ENCODE assay signal across 1 cellular context in genomic region chr16:85136705-85137322, GRCh38.
TF ChIP-seq lines count a peak whose summit lies in the region.

No MANE protein-coding gene starts in this region.

TF ChIP-seq in HepG2, 621 proteins besides CTCF, POLR2A, EP300 and RAD21 (continued from another document and continues in another):
- peak; percentile 57; the same call in 1 of the 2 replicates for TF ChIP-seq ATF2 (CRISPR knock-in tag; IDR thresholded peaks at IDR 0.05)
- no peak for TF ChIP-seq FOXA1 (IDR thresholded peaks at IDR 0.05)
- 0 out of 2 replicates have a peak, but pooled peaks have one; percentile 5 for TF ChIP-seq FOXA1 (CRISPR knock-in tag; IDR thresholded peaks at IDR 0.05)
- TF ChIP-seq USF2 (IDR thresholded peaks at IDR 0.05; ENCODE audit: low read depth, low read length): peak; percentile 98
- peak; percentile 98; the same call in 1 of the 2 replicates for TF ChIP-seq USF2 (CRISPR knock-in tag; IDR thresholded peaks at IDR 0.05; ENCODE audit: borderline replicate concordance)
- TF ChIP-seq E2F2 (CRISPR knock-in tag; IDR thresholded peaks at IDR 0.05; ENCODE audit: borderline replicate concordance): 0 out of 2 replicates have a peak, but pooled peaks have one; percentile 49
- TF ChIP-seq BATF2 (CRISPR knock-in tag; IDR thresholded peaks at IDR 0.05): 0 out of 2 replicates have a peak, but pooled peaks have one; percentile 65
- no peak for TF ChIP-seq EHMT2 (IDR thresholded peaks at IDR 0.05; ENCODE audit: borderline replicate concordance, low read depth, low read length)
- TF ChIP-seq MBNL3 (CRISPR knock-in tag; conservative IDR thresholded peaks at IDR 0.05): no peak; the same call in 1 of the 2 replicates
- TF ChIP-seq PREB (CRISPR knock-in tag; IDR thresholded peaks at IDR 0.05): no peak
- peak; percentile 73 for TF ChIP-seq SAFB2 (CRISPR knock-in tag; IDR thresholded peaks at IDR 0.05; ENCODE audit: borderline replicate concordance, low read depth)
- TF ChIP-seq NFE2L1 (CRISPR knock-in tag; IDR thresholded peaks at IDR 0.05; ENCODE audit: borderline replicate concordance): no peak
- TF ChIP-seq DMTF1 (CRISPR knock-in tag; IDR thresholded peaks at IDR 0.05): 0 out of 2 replicates have a peak, but pooled peaks have one; percentile 54
- TF ChIP-seq ZFP41 (CRISPR knock-in tag; IDR thresholded peaks at IDR 0.05; ENCODE audit: borderline replicate concordance): no peak
- TF ChIP-seq PAWR (CRISPR knock-in tag; IDR thresholded peaks at IDR 0.05; ENCODE audit: borderline replicate concordance): no peak
- peak; percentile 52 for TF ChIP-seq AGO2 (optimal IDR thresholded peaks at IDR 0.05; ENCODE audit: low read depth, low read length)
- peak; percentile 97 for TF ChIP-seq NFYC (CRISPR knock-in tag; IDR thresholded peaks at IDR 0.05)
- no peak for TF ChIP-seq DDIT3 (CRISPR knock-in tag; IDR thresholded peaks at IDR 0.05)
- TF ChIP-seq HOXA7 (CRISPR knock-in tag; IDR thresholded peaks at IDR 0.05): no peak
- TF ChIP-seq NCOA1 (CRISPR knock-in tag; IDR thresholded peaks at IDR 0.05): 0 out of 2 replicates have a peak, but pooled peaks have one; percentile 6
- TF ChIP-seq ZNF484 (CRISPR knock-in tag; IDR thresholded peaks at IDR 0.05; ENCODE audit: borderline replicate concordance, low read depth): no peak
- no peak for TF ChIP-seq SMARCC2 (IDR thresholded peaks at IDR 0.05)
- TF ChIP-seq ZNF256 (CRISPR knock-in tag; conservative IDR thresholded peaks at IDR 0.05): peak; percentile 92; the same call in 1 of the 2 replicates
- TF ChIP-seq ZBTB20 (CRISPR knock-in tag; IDR thresholded peaks at IDR 0.05; ENCODE audit: borderline replicate concordance, low read depth): 0 out of 2 replicates have a peak, but pooled peaks have one; percentile 46
- no peak for TF ChIP-seq ZNF18 (CRISPR knock-in tag; IDR thresholded peaks at IDR 0.05; ENCODE audit: insufficient replicate concordance)
- no peak for TF ChIP-seq ZUFSP (CRISPR knock-in tag; IDR thresholded peaks at IDR 0.05; ENCODE audit: borderline replicate concordance)
- TF ChIP-seq CEBPG (CRISPR knock-in tag; IDR thresholded peaks at IDR 0.05): no peak; the same call in 1 of the 2 replicates
- 0 out of 2 replicates have a peak, but pooled peaks have one; percentile 35 for TF ChIP-seq CREB3 (CRISPR knock-in tag; IDR thresholded peaks at IDR 0.05)
- TF ChIP-seq ZNF709 (CRISPR knock-in tag; IDR thresholded peaks at IDR 0.05): peak; percentile 57; the same call in 1 of the 2 replicates
- no peak for TF ChIP-seq ZNF644 (CRISPR knock-in tag; IDR thresholded peaks at IDR 0.05; ENCODE audit: low read depth)
- TF ChIP-seq ERF (CRISPR knock-in tag; IDR thresholded peaks at IDR 0.05): no peak
- TF ChIP-seq KDM3A (CRISPR knock-in tag; IDR thresholded peaks at IDR 0.05; ENCODE audit: low read depth): 0 out of 2 replicates have a peak, but pooled peaks have one; percentile 24
- TF ChIP-seq EED (CRISPR knock-in tag; IDR thresholded peaks at IDR 0.05): peak; percentile 38
- peak; percentile 63; the same call in 1 of the 2 replicates for TF ChIP-seq KLF9 (CRISPR knock-in tag; IDR thresholded peaks at IDR 0.05; ENCODE audit: low read depth)
- peak; percentile 92; the same call in 1 of the 2 replicates for TF ChIP-seq ZNF142 (CRISPR knock-in tag; IDR thresholded peaks at IDR 0.05)
- TF ChIP-seq TBX2 (CRISPR knock-in tag; IDR thresholded peaks at IDR 0.05; ENCODE audit: borderline replicate concordance): peak; percentile 74
